ENCODE assay signal across 23 cellular contexts in genomic region chr2:220163486-220163885, GRCh38.
"Had no signal": no experiment of that assay in that cellular context is flagged by ENCODE, and none has a peak within 500 bp of the region (broad histone marks: within the 10 kb centered on the region; RNA-seq: fewer than 3 reads in every experiment).

No MANE protein-coding gene starts in this region.

- FAIRE-seq: endometrium, islet of Langerhans had no signal

- H3K9me3 ChIP-seq: sigmoid colon, upper lobe of right lung had no signal

- DNase-seq: activated CD4-positive, alpha-beta T cell treated with anti-CD3 and anti-CD28 coated beads, Interleukin-2, amount 50 U/mL, for 1 hour; activated CD8-positive, alpha-beta memory T cell treated with anti-CD3 and anti-CD28 coated beads, Interleukin-2, amount 50 U/mL, for 4 hours; activated effector memory CD4-positive, alpha-beta T cell treated with Interleukin-2 at 50 U/mL for 16 hours; activated naive CD4-positive, alpha-beta T cell treated with anti-CD3 and anti-CD28 coated beads, Interleukin-2, amount 10 ng/mL, durations not matched to agents 7 days and 5 days; activated naive CD8-positive, alpha-beta T cell treated with anti-CD3 and anti-CD28 coated beads, Interleukin-2, amount 50 U/mL, for 24 hours; activated T-cell treated with anti-CD3 and anti-CD28 coated beads, Interleukin-2, amount 50 U/mL, for 48 hours; aorta; cerebellar nuclear complex; cortex of kidney; nephron progenitor cell; nucleus accumbens; sigmoid colon; spleen; stimulated activated CD4-positive, alpha-beta T cell treated with anti-CD3 and anti-CD28 coated beads, Interleukin-4, amount 100 ng/mL, for 4 hours; upper lobe of right lung had no signal

- H3K4me1 ChIP-seq: breast epithelium, sigmoid colon, spleen, upper lobe of right lung had no signal

- H3K36me3 ChIP-seq: breast epithelium, sigmoid colon, spleen, upper lobe of right lung had no signal

- ATAC-seq: activated CD4-positive, CD25-positive, alpha-beta regulatory T cell treated with anti-CD3 and anti-CD28 coated beads, Interleukin-2, amount 50 U/mL, for 24 hours; activated naive CD8-positive, alpha-beta T cell treated with anti-CD3 and anti-CD28 coated beads, Interleukin-2, amount 50 U/mL, for 24 hours; esophagus mucosa; stimulated activated memory B cell treated with anti-CD40 and anti-IgM and Interleukin-4, amounts not matched to agents 10 μg/mL and 1 μg/mL and 100 μg/mL, for 72 hours; upper lobe of right lung had no signal

- H3K4me3 ChIP-seq: breast epithelium, hepatocyte, lung, sigmoid colon, spleen, upper lobe of right lung had no signal

- H3K27ac ChIP-seq: breast epithelium, hepatocyte, sigmoid colon, spleen, upper lobe of right lung had no signal

- H3K27me3 ChIP-seq: breast epithelium, hepatocyte, sigmoid colon, spleen, upper lobe of right lung had no signal
